In genomic region chr7:3897430-3898385, GRCh38 we compare ENCODE assay signal across 8 cellular contexts.
A peak's percentile ranks its signal among the peaks of the same experiment; 100 is the strongest.
DNase-seq lines count a peak whose midpoint lies in the region; ATAC-seq and TF ChIP-seq lines count a peak whose summit lies in the region.

No MANE protein-coding gene starts in this region.

- DNase-seq in NCI-H2081 (lab: John Stamatoyannopoulos, UW): peak; percentile 20 to 32
- no peak for DNase-seq in NCI-H2081 treated with DMSO at 0.1 percent for 48 hours (lab: John Stamatoyannopoulos, UW)
- peak in 26 of 34 experiments; percentile 5 to 50 (median 30) for DNase-seq in T-cell
- peak in 1 of 2 donors; percentile 21 for DNase-seq in central memory CD8-positive, alpha-beta T cell (ENCODE audit: low spot score in 2 of 2)
- DNase-seq in lower lobe of right lung: no peak
- DNase-seq in stimulated activated CD8-positive, alpha-beta memory T cell treated with anti-CD3 and anti-CD28 coated beads, Interleukin-7, amount 100 ng/mL, for 24 hours (ENCODE audit: low read depth): peak; percentile 11

- ATAC-seq in T-cell (replicated peaks in 1 of 4): peak; percentile 52 to 60 (median 59)
- peak; percentile 36 for ATAC-seq in central memory CD8-positive, alpha-beta T cell (replicated peaks; ENCODE audit: extremely low read depth, poor library complexity, severe bottlenecking)
- peak; percentile 59 to 67 for ATAC-seq in lower lobe of right lung
- ATAC-seq in GM21515 (IDR thresholded peaks at IDR 0.05; ENCODE audit: unreplicated experiment): no peak

- H3K27me3 Mint-ChIP-seq in T-cell: peaks cover 5 to 10% of the 10 kb centered on the region in 2 donors
- peaks cover 72% of the 10 kb centered on the region for H3K27me3 Mint-ChIP-seq in central memory CD8-positive, alpha-beta T cell

- peak; percentile 82 for TF ChIP-seq CTCF in lower lobe of right lung (IDR thresholded peaks at IDR 0.05)

- H3K27me3 ChIP-seq in lower lobe of right lung (ENCODE audit: low read depth): no peaks in the 10 kb centered on the region

- no peaks in the 10 kb centered on the region for H3K9me3 Mint-ChIP-seq in T-cell
- H3K9me3 Mint-ChIP-seq in central memory CD8-positive, alpha-beta T cell: no peaks in the 10 kb centered on the region

- no peak for TF ChIP-seq EP300 in Ishikawa (IDR thresholded peaks at IDR 0.05; ENCODE audit: borderline replicate concordance)

- intact Hi-C loops in lower lobe of right lung (cut with DNase I): no loop called here

- TF ChIP-seq RAD21 in Ishikawa (IDR thresholded peaks at IDR 0.05; ENCODE audit: low read depth): peak; percentile 57

- CTCF ChIA-PET in T-cell (lab: Charles Lee): interaction anchor here in 1 of 2 donors (1.0 kb wide), 1 partner anchor 597 kb away, joined by 3 read pairs; the partner anchor contains the start of gene SDK1

- no peaks in the 10 kb centered on the region for H3K4me1 ChIP-seq in lower lobe of right lung

- H3K36me3 Mint-ChIP-seq in T-cell: no peaks in the 10 kb centered on the region
- H3K36me3 Mint-ChIP-seq in central memory CD8-positive, alpha-beta T cell (ENCODE audit: insufficient read depth): no peaks in the 10 kb centered on the region

- H3K4me3 ChIP-seq in lower lobe of right lung: no peak overlapping the region

- POLR2A ChIA-PET in T-cell (lab: Charles Lee): no interaction called here

- no peaks in the 10 kb centered on the region for H3K9me3 ChIP-seq in lower lobe of right lung

- no peaks in the 10 kb centered on the region for H3K4me1 Mint-ChIP-seq in T-cell
- H3K4me1 Mint-ChIP-seq in central memory CD8-positive, alpha-beta T cell: no peaks in the 10 kb centered on the region

- H3K36me3 ChIP-seq in lower lobe of right lung: no peaks in the 10 kb centered on the region

- H3K27ac Mint-ChIP-seq in T-cell: no peak overlapping the region
- H3K27ac Mint-ChIP-seq in central memory CD8-positive, alpha-beta T cell (ENCODE audit: low read depth): no peak overlapping the region

- H3K27ac ChIP-seq in lower lobe of right lung: no peak overlapping the region

- H3K4me3 Mint-ChIP-seq in T-cell: no peak overlapping the region
- no peak overlapping the region for H3K4me3 Mint-ChIP-seq in central memory CD8-positive, alpha-beta T cell

TF ChIP-seq in Ishikawa, 13 proteins besides CTCF, POLR2A, EP300 and RAD21:
- TF ChIP-seq EGR1 (IDR thresholded peaks at IDR 0.05) (no peak), YY1 (IDR thresholded peaks at IDR 0.05; ENCODE audit: low read depth) (no peak), CREB1 (IDR thresholded peaks at IDR 0.05; ENCODE audit: low read depth) (no peak), FOXM1 (IDR thresholded peaks at IDR 0.05; ENCODE audit: borderline replicate concordance, low read depth) (no peak), REST (IDR thresholded peaks at IDR 0.05; ENCODE audit: low read depth) (no peak), TAF1 (IDR thresholded peaks at IDR 0.05; ENCODE audit: low read depth) (no peak), MAX (IDR thresholded peaks at IDR 0.05) (no peak), NFIC (IDR thresholded peaks at IDR 0.05) (no peak), ZBTB7A (IDR thresholded peaks at IDR 0.05; ENCODE audit: low read depth) (no peak), CEBPB (IDR thresholded peaks at IDR 0.05) (no peak), USF1 (IDR thresholded peaks at IDR 0.05) (no peak), TEAD4 (IDR thresholded peaks at IDR 0.05) (no peak), TCF12 (IDR thresholded peaks at IDR 0.05; ENCODE audit: low read depth) (no peak)

Comparison
In these comparisons a context has a peak if more than half of its experiments do, and no peak if none do; other contexts are left out.
1. DNase-seq: peak in NCI-H2081 (2 of 2), T-cell (26 of 34) and stimulated activated CD8-positive, alpha-beta memory T cell treated with anti-CD3 and anti-CD28 coated beads, Interleukin-7, amount 100 ng/mL, for 24 hours (single experiment); none in NCI-H2081 treated with DMSO at 0.1 percent for 48 hours (single experiment) and lower lobe of right lung (single experiment).